ENCODE assay signal across 1 cellular context in the genomic region with DNA sequence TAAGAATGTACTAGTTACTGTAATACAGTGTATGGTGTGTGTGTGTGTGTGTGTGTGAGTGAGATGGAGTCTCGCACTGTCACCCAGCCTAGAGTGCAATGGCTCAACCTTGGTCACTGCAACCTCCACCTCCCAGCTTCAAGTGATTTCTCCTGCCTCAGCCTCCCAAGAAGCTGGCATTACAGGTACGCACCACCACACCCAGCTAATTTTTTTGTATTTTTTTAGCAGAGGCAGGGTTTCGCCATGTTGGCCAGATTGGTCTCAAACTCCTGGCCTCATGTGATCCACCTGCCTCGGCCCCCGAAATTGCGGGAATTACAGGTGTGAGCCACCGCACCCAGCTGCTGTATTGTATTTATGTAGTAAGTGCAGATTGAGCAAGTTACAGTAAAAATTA.
TF ChIP-seq lines count a peak whose summit lies in the region.

No MANE protein-coding gene starts in this region.

TF ChIP-seq in K562, 482 proteins besides CTCF, POLR2A, EP300 and RAD21:
- no peak for TF ChIP-seq ZC3H8 (IDR thresholded peaks at IDR 0.05)
- no peak for TF ChIP-seq ETV6 (IDR thresholded peaks at IDR 0.05; ENCODE audit: borderline replicate concordance in 1 of 2, low read depth in 2 of 2, low read length in 1 of 2)
- no peak for TF ChIP-seq ETV6 (CRISPR knock-in tag; IDR thresholded peaks at IDR 0.05; ENCODE audit: borderline replicate concordance)
- no peak for TF ChIP-seq MEIS2 (IDR thresholded peaks at IDR 0.05; ENCODE audit: partially characterized antibody)
- TF ChIP-seq PYGO2 (tag; IDR thresholded peaks at IDR 0.05): no peak
- TF ChIP-seq BCOR (IDR thresholded peaks at IDR 0.05): 0 out of 2 replicates have a peak, but pooled peaks have one; percentile 16
- peak; percentile 51; the same call in 1 of the 2 replicates for TF ChIP-seq RBFOX2 (IDR thresholded peaks at IDR 0.05; ENCODE audit: low read depth, low read length)
- TF ChIP-seq ZNF212 (CRISPR knock-in tag; IDR thresholded peaks at IDR 0.05): no peak
- TF ChIP-seq ZNF146 (CRISPR knock-in tag; IDR thresholded peaks at IDR 0.05; ENCODE audit: unreplicated experiment): no peak
- TF ChIP-seq RFX1 (IDR thresholded peaks at IDR 0.05): no peak
- TF ChIP-seq MEF2D (tag; conservative IDR thresholded peaks at IDR 0.05; ENCODE audit: low read depth): no peak
- no peak for TF ChIP-seq JUNB (CRISPR knock-in tag; conservative IDR thresholded peaks at IDR 0.05)
- TF ChIP-seq ZNF347 (CRISPR knock-in tag; IDR thresholded peaks at IDR 0.05; ENCODE audit: low read depth): no peak
- TF ChIP-seq BRCA1 (IDR thresholded peaks at IDR 0.05): no peak
- TF ChIP-seq BRCA1 (CRISPR knock-in tag; IDR thresholded peaks at IDR 0.05): no peak
- TF ChIP-seq L3MBTL2 (IDR thresholded peaks at IDR 0.05): no peak
- TF ChIP-seq, protein P1, sequence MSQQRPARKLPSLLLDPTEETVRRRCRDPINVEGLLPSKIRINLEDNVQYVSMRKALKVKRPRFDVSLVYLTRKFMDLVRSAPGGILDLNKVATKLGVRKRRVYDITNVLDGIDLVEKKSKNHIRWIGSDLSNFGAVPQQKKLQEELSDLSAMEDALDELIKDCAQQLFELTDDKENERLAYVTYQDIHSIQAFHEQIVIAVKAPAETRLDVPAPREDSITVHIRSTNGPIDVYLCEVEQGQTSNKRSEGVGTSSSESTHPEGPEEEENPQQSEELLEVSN (IDR thresholded peaks at IDR 0.05; ENCODE audit: borderline replicate concordance in 1 of 2, extremely low read depth in 1 of 2, insufficient read depth in 1 of 2, insufficient read length in 1 of 2, low read depth in 1 of 2, low read length in 1 of 2, poor library complexity in 1 of 2, severe bottlenecking in 1 of 2): no peak
- TF ChIP-seq, protein P2, sequence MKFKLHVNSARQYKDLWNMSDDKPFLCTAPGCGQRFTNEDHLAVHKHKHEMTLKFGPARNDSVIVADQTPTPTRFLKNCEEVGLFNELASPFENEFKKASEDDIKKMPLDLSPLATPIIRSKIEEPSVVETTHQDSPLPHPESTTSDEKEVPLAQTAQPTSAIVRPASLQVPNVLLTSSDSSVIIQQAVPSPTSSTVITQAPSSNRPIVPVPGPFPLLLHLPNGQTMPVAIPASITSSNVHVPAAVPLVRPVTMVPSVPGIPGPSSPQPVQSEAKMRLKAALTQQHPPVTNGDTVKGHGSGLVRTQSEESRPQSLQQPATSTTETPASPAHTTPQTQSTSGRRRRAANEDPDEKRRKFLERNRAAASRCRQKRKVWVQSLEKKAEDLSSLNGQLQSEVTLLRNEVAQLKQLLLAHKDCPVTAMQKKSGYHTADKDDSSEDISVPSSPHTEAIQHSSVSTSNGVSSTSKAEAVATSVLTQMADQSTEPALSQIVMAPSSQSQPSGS (CRISPR knock-in tag; IDR thresholded peaks at IDR 0.05): no peak
- no peak for TF ChIP-seq HCFC1 (IDR thresholded peaks at IDR 0.05; ENCODE audit: low read depth, low read length)
TF ChIP-seq in K562: peak in this region for 2.
